In the genomic region with DNA sequence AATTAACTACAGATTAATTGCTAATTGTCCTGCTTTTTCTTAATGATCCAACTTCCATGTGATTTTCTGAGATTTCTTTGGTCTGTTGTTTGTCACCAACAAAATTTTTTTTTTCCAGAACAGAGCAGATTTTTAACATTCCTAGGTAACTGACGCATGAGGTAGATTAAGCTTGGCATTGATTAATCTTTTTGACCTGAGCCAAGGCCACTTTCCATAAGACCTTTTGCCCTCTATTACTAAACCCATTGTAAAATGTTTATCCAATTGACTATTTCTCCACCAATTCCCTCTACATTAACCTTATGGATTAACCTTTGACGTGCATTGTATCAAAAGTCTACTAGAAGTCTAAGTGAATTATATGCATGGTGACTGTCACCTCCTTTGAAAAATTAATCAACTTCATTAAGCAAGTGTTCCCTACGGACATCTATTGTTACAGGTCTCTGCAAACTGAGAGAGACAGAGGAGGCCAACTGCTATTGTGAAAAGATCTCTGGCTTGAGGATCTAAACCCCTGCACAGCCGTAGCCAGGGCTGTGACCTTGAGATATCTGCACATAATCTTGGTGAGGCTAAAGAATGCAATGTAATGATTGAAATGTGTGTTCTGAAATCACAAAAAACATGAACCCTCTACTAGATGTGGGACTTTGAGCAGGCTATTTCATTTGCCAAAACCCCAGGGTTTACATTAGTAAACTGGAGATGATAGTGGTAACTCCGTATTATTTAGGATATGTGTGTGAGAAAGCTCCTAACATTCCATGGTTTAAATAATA, we compare ENCODE assay signal across 25 cellular contexts.
"Had no signal": no experiment of that assay in that cellular context is flagged by ENCODE, and none has a peak within 500 bp of the region (broad histone marks: within the 10 kb centered on the region; RNA-seq: fewer than 3 reads in every experiment).

No MANE protein-coding gene starts in this region.

- FAIRE-seq: kidney had no signal

- DNase-seq: activated B cell treated with CpG ODN at 0.5 μM for 24 hours; activated CD8-positive, alpha-beta T cell treated with anti-CD3 and anti-CD28 coated beads, Interleukin-2, amount 10 ng/mL, durations not matched to agents 7 days and 5 days; activated naive CD4-positive, alpha-beta T cell; activated T-cell treated with anti-CD3 and anti-CD28 coated beads for 4 hours; activated T-cell treated with anti-CD3 and anti-CD28 coated beads, Interleukin-2, amount 50 U/mL, for 72 hours; anterior cingulate cortex; brain microvascular endothelial cell; effector memory CD8-positive, alpha-beta T cell; foreskin fibroblast; heart left ventricle; hypothalamus; immature natural killer cell; kidney; lower lobe of right lung; mesenchymal stem cell; natural killer cell; occipital lobe; sigmoid colon; stimulated activated CD4-positive, alpha-beta T cell treated with anti-CD3 and anti-CD28 coated beads, Interleukin-1b, Interleukin-23, amount 100 ng/mL, for 48 hours; stimulated activated CD4-positive, alpha-beta T cell treated with anti-CD3 and anti-CD28 coated beads, Interleukin-4, amount 100 ng/mL, for 4 hours; stimulated activated CD8-positive, alpha-beta memory T cell treated with anti-CD3 and anti-CD28 coated beads, Interleukin-4, amount 100 ng/mL, for 48 hours; stomach; T-helper 2 cell; tibial artery; upper lobe of right lung had no signal
